In the genomic region with DNA sequence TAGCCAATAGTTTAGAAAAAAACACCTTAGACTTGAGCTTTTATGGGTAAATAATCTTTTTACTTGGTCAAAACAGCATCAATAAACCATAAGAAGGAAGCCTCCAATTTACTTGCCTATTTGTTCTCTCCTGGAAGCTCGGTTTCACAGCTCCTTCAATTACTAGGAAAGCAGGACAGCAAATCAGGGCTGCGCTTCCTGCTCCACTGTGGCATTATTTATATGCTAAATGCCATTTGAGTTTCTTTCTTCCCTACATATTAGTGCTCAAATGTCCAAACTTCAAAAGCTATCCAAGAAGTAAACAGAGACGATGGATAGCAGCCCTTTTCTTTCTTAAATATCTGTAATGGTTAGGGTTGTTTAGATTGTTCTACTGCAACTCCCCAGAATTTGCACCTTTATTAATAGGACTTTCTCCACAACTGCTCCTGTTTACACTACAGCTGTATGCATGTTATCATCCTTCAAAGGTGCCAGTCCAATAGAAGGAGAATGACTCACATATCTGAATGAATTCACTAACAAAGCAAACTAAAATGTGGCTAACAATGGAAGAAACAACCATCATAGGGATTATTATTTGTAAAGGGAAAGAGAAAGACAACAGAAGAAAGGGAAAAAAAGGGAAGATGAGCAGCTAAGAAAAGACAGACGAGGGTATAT, we compare ENCODE assay signal across 15 cellular contexts. TPM values are rescaled to one million over a fixed set of nuclear protein-coding genes. Genes with fewer than 3 reads are reported as not detected.
A peak's percentile ranks its signal among the peaks of the same experiment; 100 is the strongest.
DNase-seq lines count a peak whose midpoint lies in the region; ATAC-seq and TF ChIP-seq lines count a peak whose summit lies in the region.
"Had no signal": no experiment of that assay in that cellular context is flagged by ENCODE, and none has a peak within 500 bp of the region (broad histone marks: within the 10 kb centered on the region; RNA-seq: fewer than 3 reads in every experiment).

No MANE protein-coding gene starts in this region.

- no peaks in the 10 kb centered on the region for H3K36me3 Mint-ChIP-seq in chondrocyte (ENCODE audit: low read depth)
- H3K36me3 Mint-ChIP-seq in nephron progenitor cell (ENCODE audit: low read depth) = peaks cover 5% of the 10 kb centered on the region

- no peaks in the 10 kb centered on the region for H3K9me3 Mint-ChIP-seq in chondrocyte (ENCODE audit: low read depth)
- peaks cover 3% of the 10 kb centered on the region for H3K9me3 Mint-ChIP-seq in nephron progenitor cell
- H3K9me3 Mint-ChIP-seq: CD4-positive, alpha-beta T cell; HFFc6 had no signal

- no peak for TF ChIP-seq CTCF in chondrocyte (IDR thresholded peaks at IDR 0.05)
- TF ChIP-seq CTCF in nephron progenitor cell (IDR thresholded peaks at IDR 0.05) = no peak
- no peak for TF ChIP-seq CTCF in right lobe of liver (IDR thresholded peaks at IDR 0.05)

- H3K4me1 ChIP-seq in right lobe of liver = peaks cover 0 to 4% (median 0%) of the 10 kb centered on the region in 4 donors

- H3K27me3 Mint-ChIP-seq in chondrocyte (ENCODE audit: low read depth) (no peaks in the 10 kb centered on the region), nephron progenitor cell (ENCODE audit: low read depth, poor library complexity) (peaks cover 3% of the 10 kb centered on the region)
- H3K27me3 Mint-ChIP-seq: B cell; CD4-positive, alpha-beta T cell; IgD-negative memory B cell had no signal

- H3K4me3 Mint-ChIP-seq in chondrocyte (ENCODE audit: unreplicated experiment) (no peak overlapping the region), nephron progenitor cell (no peak overlapping the region)
- H3K4me3 Mint-ChIP-seq: B cell; CD4-positive, alpha-beta T cell; HFFc6 had no signal

- no peaks in the 10 kb centered on the region for H3K27me3 ChIP-seq in right lobe of liver

- no peak for TF ChIP-seq POLR2A in right lobe of liver (IDR thresholded peaks at IDR 0.05)

- H3K27ac ChIP-seq in right lobe of liver = no peak overlapping the region

- H3K27ac Mint-ChIP-seq in chondrocyte (ENCODE audit: unreplicated experiment) (peak overlapping the region; percentile 41), nephron progenitor cell (peak overlapping the region; percentile 10)
- H3K27ac Mint-ChIP-seq: B cell; CD4-positive, alpha-beta T cell; HFFc6; IgD-negative memory B cell had no signal

- no peak overlapping the region for H3K4me3 ChIP-seq in right lobe of liver

- H3K36me3 ChIP-seq in right lobe of liver = no peaks in the 10 kb centered on the region

- WGBS in right lobe of liver (ENCODE audit: insufficient coverage, low coverage, low lambda C conversion rate, missing lambda C conversion rate) = 64% methylated on average over 4 of the region's 4 CpGs

- DNase-seq in DMS53 treated with DMSO at 0.1 percent for 48 hours (lab: John Stamatoyannopoulos, UW; ENCODE audit: unreplicated experiment) (peak; percentile 60), LHCN-M2 (ENCODE audit: low read depth) (peak; percentile 42), chondrocyte (ENCODE audit: low spot score) (no peak), nephron progenitor cell (no peak), right lobe of liver (no peak), NCI-H2196 treated with DMSO at 0.1 percent for 48 hours (lab: John Stamatoyannopoulos, UW; ENCODE audit: unreplicated experiment) (no peak), anterior cingulate cortex (lab: John Stamatoyannopoulos, UW) (no peak)
- DNase-seq: CD4-positive, alpha-beta T cell; EL; HFFc6; NCI-H1436 treated with DMSO at 0.1 percent for 48 hours; NCI-H446 treated with DMSO at 0.1 percent for 48 hours; SHP77 treated with DMSO at 0.1 percent for 48 hours had no signal

- H3K9me3 ChIP-seq in right lobe of liver = no peaks in the 10 kb centered on the region

- intact Hi-C loops in right lobe of liver (cut with DNase I) = no loop called here

- H3K4me1 Mint-ChIP-seq in chondrocyte (ENCODE audit: low read depth) = peaks cover 41% of the 10 kb centered on the region
- H3K4me1 Mint-ChIP-seq in nephron progenitor cell = peaks cover 80% of the 10 kb centered on the region
- H3K4me1 Mint-ChIP-seq: B cell had no signal

- no peak for ATAC-seq in right lobe of liver

RNA-seq across cellular contexts. Expression of gene MED27, which starts 58.7 kb away (rescaled TPM):
- 34.9 and 49.6 TPM in 2 replicates for total RNA-seq in LHCN-M2 (2014; rRNA removed)
- 48.4 TPM for polyA plus RNA-seq in LHCN-M2 (2012)
- total RNA-seq in chondrocyte = 24.4 to 28.2 TPM (median 26.6 TPM) in 3 replicates
- 1 to 10 TPM; 4.6 to 7.3 (median 6.1) TPM for total RNA-seq in right lobe of liver

Comparison
In these comparisons a context has a peak if more than half of its experiments do, and no peak if none do; other contexts are left out.
1. DNase-seq: peak in DMS53 treated with DMSO at 0.1 percent for 48 hours (single experiment) and LHCN-M2 (single experiment); none in chondrocyte (single experiment), nephron progenitor cell (single experiment), right lobe of liver (0 of 3), NCI-H2196 treated with DMSO at 0.1 percent for 48 hours (single experiment) and anterior cingulate cortex (0 of 58).